ENCODE assay signal across 8 cellular contexts in the genomic region with DNA sequence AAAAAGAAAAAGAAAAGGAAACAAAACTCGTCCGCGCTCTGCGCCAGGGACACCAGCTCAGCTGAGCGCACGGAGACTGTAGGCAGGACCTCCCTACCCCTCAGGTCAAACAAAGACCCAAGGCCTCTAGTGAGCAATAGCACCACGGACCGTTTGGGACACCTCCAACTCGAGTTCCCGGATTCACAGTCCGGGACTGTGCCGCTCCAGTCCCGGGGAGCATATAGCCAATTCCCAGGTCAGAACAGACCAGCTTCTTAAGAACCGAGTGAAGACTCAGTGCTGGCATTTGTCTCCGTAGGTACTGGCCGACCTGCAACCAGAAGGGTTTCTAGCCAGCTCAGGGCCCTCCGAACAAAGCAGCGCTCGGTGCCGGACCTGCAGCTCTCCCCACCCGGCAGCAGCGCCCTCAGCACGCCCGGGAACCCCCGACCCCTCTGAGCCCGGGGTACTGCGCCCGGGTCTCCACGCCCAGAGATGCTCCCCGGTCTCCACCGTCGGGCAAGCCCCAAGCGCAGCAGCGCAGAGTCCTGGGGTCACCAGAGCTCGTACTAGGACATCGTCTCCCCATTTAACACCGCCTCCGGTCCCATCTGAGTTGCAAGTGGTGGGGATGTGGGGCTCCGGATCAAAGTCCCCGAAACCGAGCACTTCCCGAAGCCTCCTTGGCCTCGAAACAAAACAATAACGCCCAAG. TPM values are rescaled to one million over a fixed set of nuclear protein-coding genes. Genes with fewer than 3 reads are reported as not detected.
DNase-seq lines count a peak whose midpoint lies in the region; TF ChIP-seq lines count a peak whose summit lies in the region.

No MANE protein-coding gene starts in this region.

- 1% methylated on average over 30 to 31 of the region's 44 CpGs for WGBS in mesodermal cell (ENCODE audit: insufficient coverage in 2 of 2), 2 experiments

- H3K4me1 ChIP-seq in mesodermal cell (ENCODE audit: control insufficient read depth, insufficient read depth, low read length, poor library complexity, severe bottlenecking), result no peaks in the 10 kb centered on the region

- TF ChIP-seq CTCF in epithelial cell of proximal tubule (conservative IDR thresholded peaks at IDR 0.05; ENCODE audit: low read depth, low read length), result no peak

- no peaks in the 10 kb centered on the region for H3K36me3 ChIP-seq in mesodermal cell (ENCODE audit: control insufficient read depth, insufficient read depth, low read length)

- no peaks in the 10 kb centered on the region for H3K9me3 ChIP-seq in mesodermal cell (ENCODE audit: control insufficient read depth, low read length)

- peak; percentile 68 for DNase-seq in ELR (ENCODE audit: low read depth)
- DNase-seq in KG1 (lab: John Stamatoyannopoulos, UW), result peak; percentile 44
- peak; percentile 19 to 33 for DNase-seq in activated CD4-positive, alpha-beta T cell treated with anti-CD3 and anti-CD28 coated beads, Interleukin-2, amount 50 U/mL, for 48 hours
- DNase-seq in epithelial cell of proximal tubule (ENCODE audit: low read depth), result no peak
- peak in 28 of 49 donors; percentile 22 to 75 (median 41) for DNase-seq in substantia nigra (lab: John Stamatoyannopoulos, UW)
- no peak for DNase-seq in NCI-H1048 (lab: John Stamatoyannopoulos, UW)
- DNase-seq in NCI-H2107 (lab: John Stamatoyannopoulos, UW), result no peak

- H3K4me3 ChIP-seq in epithelial cell of proximal tubule (ENCODE audit: low read depth, low read length) (peak overlapping the region; percentile 79), mesodermal cell (ENCODE audit: extremely low read depth, insufficient read depth, low read length, poor library complexity, severe bottlenecking) (peak overlapping the region; percentile 79)

- peak overlapping the region; percentile 52 for H3K27ac ChIP-seq in mesodermal cell (ENCODE audit: low read depth, low read length, severe bottlenecking)
- peak overlapping the region; percentile 76 for H3K27ac ChIP-seq in substantia nigra (ENCODE audit: low read depth, low read length, poor library complexity, severe bottlenecking)

RNA-seq across cellular contexts. Expression of a gene that starts 0.6 kb away (rescaled TPM):
- 8.9 and 13.7 TPM in 2 replicates for total RNA-seq in epithelial cell of proximal tubule
- polyA plus RNA-seq in mesodermal cell (2013, experiment 1 of 2), result 13.5 TPM
- polyA plus RNA-seq in mesodermal cell (2013, experiment 2 of 2), result 12.8 TPM

Comparison
In these comparisons a context has a peak if more than half of its experiments do, and no peak if none do; other contexts are left out.
1. DNase-seq: peak in ELR (single experiment), KG1 (single experiment), activated CD4-positive, alpha-beta T cell treated with anti-CD3 and anti-CD28 coated beads, Interleukin-2, amount 50 U/mL, for 48 hours (2 of 2) and substantia nigra (28 of 49); none in epithelial cell of proximal tubule (single experiment), NCI-H1048 (single experiment) and NCI-H2107 (single experiment).